ENCODE assay signal across 1 cellular context in genomic region chr1:1406821-1407100, GRCh38.
A peak's percentile ranks its signal among the peaks of the same experiment; 100 is the strongest.
TF ChIP-seq lines count a peak whose summit lies in the region.

No MANE protein-coding gene starts in this region.

TF ChIP-seq in HepG2, 621 proteins besides CTCF, POLR2A, EP300 and RAD21:
- TF ChIP-seq, protein P1, sequence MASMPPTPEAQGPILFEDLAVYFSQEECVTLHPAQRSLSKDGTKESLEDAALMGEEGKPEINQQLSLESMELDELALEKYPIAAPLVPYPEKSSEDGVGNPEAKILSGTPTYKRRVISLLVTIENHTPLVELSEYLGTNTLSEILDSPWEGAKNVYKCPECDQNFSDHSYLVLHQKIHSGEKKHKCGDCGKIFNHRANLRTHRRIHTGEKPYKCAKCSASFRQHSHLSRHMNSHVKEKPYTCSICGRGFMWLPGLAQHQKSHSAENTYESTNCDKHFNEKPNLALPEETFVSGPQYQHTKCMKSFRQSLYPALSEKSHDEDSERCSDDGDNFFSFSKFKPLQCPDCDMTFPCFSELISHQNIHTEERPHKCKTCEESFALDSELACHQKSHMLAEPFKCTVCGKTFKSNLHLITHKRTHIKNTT (CRISPR knock-in tag; IDR thresholded peaks at IDR 0.05): no peak
- TF ChIP-seq BHLHE40 (IDR thresholded peaks at IDR 0.05; ENCODE audit: low read length) (no peak), XRCC5 (optimal IDR thresholded peaks at IDR 0.05; ENCODE audit: low read length) (no peak), NR2F2 (IDR thresholded peaks at IDR 0.05; ENCODE audit: borderline replicate concordance, low read depth) (no peak), ZNF780A (CRISPR knock-in tag; IDR thresholded peaks at IDR 0.05) (peak; percentile 25; the same call in 1 of the 2 replicates), MXD3 (CRISPR knock-in tag; IDR thresholded peaks at IDR 0.05) (no peak), AGO2 (optimal IDR thresholded peaks at IDR 0.05; ENCODE audit: low read depth, low read length) (peak; percentile 0), CBX1 (IDR thresholded peaks at IDR 0.05; ENCODE audit: low read depth) (no peak), TCF7L2 (IDR thresholded peaks at IDR 0.05; ENCODE audit: low read depth, low read length) (no peak), ZNF24 (IDR thresholded peaks at IDR 0.05) (no peak), ZBTB7B (CRISPR knock-in tag; IDR thresholded peaks at IDR 0.05) (no peak), ZBTB39 (CRISPR knock-in tag; IDR thresholded peaks at IDR 0.05) (no peak), DMTF1 (CRISPR knock-in tag; IDR thresholded peaks at IDR 0.05) (no peak), ELF4 (CRISPR knock-in tag; IDR thresholded peaks at IDR 0.05; ENCODE audit: borderline replicate concordance) (no peak), JUNB (CRISPR knock-in tag; IDR thresholded peaks at IDR 0.05; ENCODE audit: borderline replicate concordance) (peak; percentile 15; the same call in 1 of the 2 replicates), ZNF558 (CRISPR knock-in tag; IDR thresholded peaks at IDR 0.05; ENCODE audit: borderline replicate concordance) (0 out of 2 replicates have a peak, but pooled peaks have one; percentile 23), ZNF12 (CRISPR knock-in tag; IDR thresholded peaks at IDR 0.05) (no peak), ZNF772 (CRISPR knock-in tag; IDR thresholded peaks at IDR 0.05) (no peak), ATF4 (CRISPR knock-in tag; IDR thresholded peaks at IDR 0.05) (no peak; a peak in 1 of 4 replicates), KAT8 (CRISPR knock-in tag; IDR thresholded peaks at IDR 0.05) (no peak), ZNF878 (CRISPR knock-in tag; IDR thresholded peaks at IDR 0.05) (0 out of 2 replicates have a peak, but pooled peaks have one; percentile 82), SOX6 (IDR thresholded peaks at IDR 0.05) (no peak), SOX6 (CRISPR knock-in tag; IDR thresholded peaks at IDR 0.05) (no peak), GLMP (CRISPR knock-in tag; IDR thresholded peaks at IDR 0.05; ENCODE audit: borderline replicate concordance) (no peak), MTF2 (CRISPR knock-in tag; IDR thresholded peaks at IDR 0.05; ENCODE audit: borderline replicate concordance) (0 out of 2 replicates have a peak, but pooled peaks have one; percentile 53), ZNF510 (CRISPR knock-in tag; IDR thresholded peaks at IDR 0.05; ENCODE audit: low read depth) (peak; percentile 16; the same call in 1 of the 2 replicates), CREB1 (IDR thresholded peaks at IDR 0.05) (no peak), CREB1 (CRISPR knock-in tag; IDR thresholded peaks at IDR 0.05) (no peak), HOXA7 (CRISPR knock-in tag; IDR thresholded peaks at IDR 0.05) (0 out of 2 replicates have a peak, but pooled peaks have one; percentile 85), ZSCAN20 (CRISPR knock-in tag; IDR thresholded peaks at IDR 0.05; ENCODE audit: borderline replicate concordance) (no peak), MEIS1 (CRISPR knock-in tag; IDR thresholded peaks at IDR 0.05; ENCODE audit: borderline replicate concordance) (peak; percentile 7; the same call in 1 of the 2 replicates), MYPOP (CRISPR knock-in tag; IDR thresholded peaks at IDR 0.05) (no peak), SMARCE1 (IDR thresholded peaks at IDR 0.05; ENCODE audit: borderline replicate concordance) (no peak), JARID2 (CRISPR knock-in tag; IDR thresholded peaks at IDR 0.05; ENCODE audit: insufficient replicate concordance) (no peak), FOXK1 (CRISPR knock-in tag; IDR thresholded peaks at IDR 0.05; ENCODE audit: borderline replicate concordance, low read depth) (no peak), ZNF567 (CRISPR knock-in tag; IDR thresholded peaks at IDR 0.05; ENCODE audit: borderline replicate concordance) (no peak), SRSF4 (IDR thresholded peaks at IDR 0.05; ENCODE audit: low read depth, low read length, poor library complexity, severe bottlenecking) (no peak), MIXL1 (CRISPR knock-in tag; IDR thresholded peaks at IDR 0.05) (no peak), ZFY (CRISPR knock-in tag; IDR thresholded peaks at IDR 0.05) (no peak), ZNF841 (CRISPR knock-in tag; IDR thresholded peaks at IDR 0.05; ENCODE audit: borderline replicate concordance) (peak; percentile 18; the same call in 1 of the 2 replicates), GATA4 (IDR thresholded peaks at IDR 0.05; ENCODE audit: borderline replicate concordance, low read depth) (no peak), ZNF777 (CRISPR knock-in tag; IDR thresholded peaks at IDR 0.05) (no peak), SAP130 (CRISPR knock-in tag; IDR thresholded peaks at IDR 0.05; ENCODE audit: low read depth) (no peak), JUN (CRISPR knock-in tag; IDR thresholded peaks at IDR 0.05) (no peak), ZNF788 (CRISPR knock-in tag; IDR thresholded peaks at IDR 0.05; ENCODE audit: borderline replicate concordance) (no peak), HOXA9 (CRISPR knock-in tag; IDR thresholded peaks at IDR 0.05; ENCODE audit: borderline replicate concordance) (no peak; the same call in 1 of the 2 replicates), ZNF577 (CRISPR knock-in tag; IDR thresholded peaks at IDR 0.05; ENCODE audit: borderline replicate concordance, low read depth) (no peak), PRMT3 (CRISPR knock-in tag; IDR thresholded peaks at IDR 0.05; ENCODE audit: borderline replicate concordance, low read depth) (0 out of 2 replicates have a peak, but pooled peaks have one; percentile 78), ISX (CRISPR knock-in tag; conservative IDR thresholded peaks at IDR 0.05) (no peak), RFX1 (IDR thresholded peaks at IDR 0.05) (no peak), FOXA3 (CRISPR knock-in tag; IDR thresholded peaks at IDR 0.05) (no peak), ZNF83 (CRISPR knock-in tag; IDR thresholded peaks at IDR 0.05; ENCODE audit: borderline replicate concordance) (no peak), ZSCAN25 (CRISPR knock-in tag; IDR thresholded peaks at IDR 0.05) (no peak), POGK (CRISPR knock-in tag; conservative IDR thresholded peaks at IDR 0.05) (no peak), ZNF343 (CRISPR knock-in tag; IDR thresholded peaks at IDR 0.05) (no peak), ZNF414 (CRISPR knock-in tag; IDR thresholded peaks at IDR 0.05) (no peak), ZZZ3 (CRISPR knock-in tag; IDR thresholded peaks at IDR 0.05; ENCODE audit: borderline replicate concordance) (no peak), SKI (IDR thresholded peaks at IDR 0.05; ENCODE audit: partially characterized antibody) (no peak), ZNF713 (CRISPR knock-in tag; IDR thresholded peaks at IDR 0.05) (no peak), ZNF143 (CRISPR knock-in tag; IDR thresholded peaks at IDR 0.05) (no peak), ZNF260 (CRISPR knock-in tag; IDR thresholded peaks at IDR 0.05; ENCODE audit: borderline replicate concordance, low read depth) (no peak), ZNF503 (CRISPR knock-in tag; IDR thresholded peaks at IDR 0.05) (no peak)
- TF ChIP-seq, protein P2, sequence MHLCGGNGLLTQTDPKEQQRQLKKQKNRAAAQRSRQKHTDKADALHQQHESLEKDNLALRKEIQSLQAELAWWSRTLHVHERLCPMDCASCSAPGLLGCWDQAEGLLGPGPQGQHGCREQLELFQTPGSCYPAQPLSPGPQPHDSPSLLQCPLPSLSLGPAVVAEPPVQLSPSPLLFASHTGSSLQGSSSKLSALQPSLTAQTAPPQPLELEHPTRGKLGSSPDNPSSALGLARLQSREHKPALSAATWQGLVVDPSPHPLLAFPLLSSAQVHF (CRISPR knock-in tag; IDR thresholded peaks at IDR 0.05): peak; percentile 35; the same call in 1 of the 2 replicates
